Comparison of ENCODE assay signal across 1 cellular context in the genomic region with DNA sequence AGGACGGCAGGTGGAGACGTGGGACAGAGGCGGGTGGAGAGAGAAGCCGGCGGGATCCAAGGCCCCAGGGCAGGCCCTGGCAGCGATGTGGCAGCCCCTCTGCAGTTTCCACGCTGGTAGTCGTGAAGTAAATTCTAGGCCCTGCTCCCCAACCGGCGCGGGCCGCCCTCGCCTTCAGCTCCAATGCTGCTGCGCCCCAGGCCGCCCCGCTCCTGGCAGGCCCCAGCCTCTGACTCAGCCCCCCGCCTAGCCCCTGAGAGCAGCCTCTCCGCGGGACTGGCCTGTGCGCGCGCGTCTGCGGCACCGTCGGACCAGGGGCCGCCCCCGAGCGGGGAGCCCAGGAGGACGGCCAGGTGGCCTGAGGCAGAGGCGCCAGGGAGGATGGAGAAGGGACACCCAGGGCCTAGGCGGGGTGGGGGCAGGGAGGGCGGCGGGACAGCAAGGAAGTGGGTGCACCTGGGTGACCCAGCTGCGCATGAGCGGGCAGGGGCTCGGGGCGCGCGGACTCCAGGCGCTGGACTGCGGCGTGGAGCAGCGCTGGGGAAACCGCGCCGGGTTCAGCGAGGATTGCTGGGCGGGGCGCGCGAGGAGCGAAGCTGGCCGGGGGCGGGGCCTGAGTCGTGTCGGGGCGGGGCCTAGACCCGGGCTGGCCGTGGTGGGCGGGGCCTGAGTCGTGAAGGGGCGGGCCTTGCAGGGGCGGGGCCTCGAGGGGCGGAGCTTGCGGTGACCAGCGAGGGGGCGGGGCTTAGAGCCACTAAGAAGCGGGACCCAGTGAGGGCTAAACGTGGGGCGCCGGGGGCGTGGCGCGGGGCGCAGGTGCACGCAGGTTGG.
TF ChIP-seq lines count a peak whose summit lies in the region.

No MANE protein-coding gene starts in this region.

TF ChIP-seq in HepG2, 621 proteins besides CTCF, POLR2A, EP300 and RAD21 (continues in another document):
- TF ChIP-seq, protein P1, sequence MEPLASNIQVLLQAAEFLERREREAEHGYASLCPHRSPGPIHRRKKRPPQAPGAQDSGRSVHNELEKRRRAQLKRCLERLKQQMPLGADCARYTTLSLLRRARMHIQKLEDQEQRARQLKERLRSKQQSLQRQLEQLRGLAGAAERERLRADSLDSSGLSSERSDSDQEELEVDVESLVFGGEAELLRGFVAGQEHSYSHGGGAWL (CRISPR knock-in tag; IDR thresholded peaks at IDR 0.05) = peak; percentile 29; the same call in 1 of the 2 replicates
- peak; percentile 78; the same call in 1 of the 2 replicates for TF ChIP-seq MYC (CRISPR knock-in tag; IDR thresholded peaks at IDR 0.05; ENCODE audit: borderline replicate concordance)
- TF ChIP-seq ZNF501 (CRISPR knock-in tag; IDR thresholded peaks at IDR 0.05) = peak; percentile 93
- no peak; the same call in 1 of the 2 replicates for TF ChIP-seq ZMYM4 (CRISPR knock-in tag; IDR thresholded peaks at IDR 0.05)
- TF ChIP-seq, protein P2, sequence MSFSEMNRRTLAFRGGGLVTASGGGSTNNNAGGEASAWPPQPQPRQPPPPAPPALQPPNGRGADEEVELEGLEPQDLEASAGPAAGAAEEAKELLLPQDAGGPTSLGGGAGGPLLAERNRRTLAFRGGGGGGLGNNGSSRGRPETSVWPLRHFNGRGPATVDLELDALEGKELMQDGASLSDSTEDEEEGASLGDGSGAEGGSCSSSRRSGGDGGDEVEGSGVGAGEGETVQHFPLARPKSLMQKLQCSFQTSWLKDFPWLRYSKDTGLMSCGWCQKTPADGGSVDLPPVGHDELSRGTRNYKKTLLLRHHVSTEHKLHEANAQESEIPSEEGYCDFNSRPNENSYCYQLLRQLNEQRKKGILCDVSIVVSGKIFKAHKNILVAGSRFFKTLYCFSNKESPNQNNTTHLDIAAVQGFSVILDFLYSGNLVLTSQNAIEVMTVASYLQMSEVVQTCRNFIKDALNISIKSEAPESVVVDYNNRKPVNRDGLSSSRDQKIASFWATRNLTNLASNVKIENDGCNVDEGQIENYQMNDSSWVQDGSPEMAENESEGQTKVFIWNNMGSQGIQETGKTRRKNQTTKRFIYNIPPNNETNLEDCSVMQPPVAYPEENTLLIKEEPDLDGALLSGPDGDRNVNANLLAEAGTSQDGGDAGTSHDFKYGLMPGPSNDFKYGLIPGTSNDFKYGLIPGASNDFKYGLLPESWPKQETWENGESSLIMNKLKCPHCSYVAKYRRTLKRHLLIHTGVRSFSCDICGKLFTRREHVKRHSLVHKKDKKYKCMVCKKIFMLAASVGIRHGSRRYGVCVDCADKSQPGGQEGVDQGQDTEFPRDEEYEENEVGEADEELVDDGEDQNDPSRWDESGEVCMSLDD (CRISPR knock-in tag; IDR thresholded peaks at IDR 0.05; ENCODE audit: borderline replicate concordance) = peak; percentile 47
- TF ChIP-seq SRF (IDR thresholded peaks at IDR 0.05; ENCODE audit: low read depth, low read length) = no peak
- TF ChIP-seq SNAPC2 (CRISPR knock-in tag; IDR thresholded peaks at IDR 0.05) = no peak
- peak; percentile 55; the same call in 1 of the 2 replicates for TF ChIP-seq PHF21A (CRISPR knock-in tag; IDR thresholded peaks at IDR 0.05)
- TF ChIP-seq, protein P3, sequence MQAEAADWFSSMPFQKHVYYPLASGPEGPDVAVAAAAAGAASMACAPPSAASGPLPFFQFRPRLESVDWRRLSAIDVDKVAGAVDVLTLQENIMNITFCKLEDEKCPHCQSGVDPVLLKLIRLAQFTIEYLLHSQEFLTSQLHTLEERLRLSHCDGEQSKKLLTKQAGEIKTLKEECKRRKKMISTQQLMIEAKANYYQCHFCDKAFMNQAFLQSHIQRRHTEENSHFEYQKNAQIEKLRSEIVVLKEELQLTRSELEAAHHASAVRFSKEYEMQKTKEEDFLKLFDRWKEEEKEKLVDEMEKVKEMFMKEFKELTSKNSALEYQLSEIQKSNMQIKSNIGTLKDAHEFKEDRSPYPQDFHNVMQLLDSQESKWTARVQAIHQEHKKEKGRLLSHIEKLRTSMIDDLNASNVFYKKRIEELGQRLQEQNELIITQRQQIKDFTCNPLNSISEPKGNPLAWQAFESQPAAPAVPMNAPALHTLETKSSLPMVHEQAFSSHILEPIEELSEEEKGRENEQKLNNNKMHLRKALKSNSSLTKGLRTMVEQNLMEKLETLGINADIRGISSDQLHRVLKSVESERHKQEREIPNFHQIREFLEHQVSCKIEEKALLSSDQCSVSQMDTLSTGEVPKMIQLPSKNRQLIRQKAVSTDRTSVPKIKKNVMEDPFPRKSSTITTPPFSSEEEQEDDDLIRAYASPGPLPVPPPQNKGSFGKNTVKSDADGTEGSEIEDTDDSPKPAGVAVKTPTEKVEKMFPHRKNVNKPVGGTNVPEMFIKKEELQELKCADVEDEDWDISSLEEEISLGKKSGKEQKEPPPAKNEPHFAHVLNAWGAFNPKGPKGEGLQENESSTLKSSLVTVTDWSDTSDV (CRISPR knock-in tag; IDR thresholded peaks at IDR 0.05) = peak; percentile 79; the same call in 1 of the 2 replicates
- no peak; the same call in 1 of the 2 replicates for TF ChIP-seq MIXL1 (CRISPR knock-in tag; IDR thresholded peaks at IDR 0.05)
- TF ChIP-seq CCDC6 (CRISPR knock-in tag; IDR thresholded peaks at IDR 0.05) = peak; percentile 67; the same call in 1 of the 2 replicates
- no peak for TF ChIP-seq SRSF9 (IDR thresholded peaks at IDR 0.05; ENCODE audit: borderline replicate concordance, insufficient read depth, low read depth, low read length, poor library complexity, severe bottlenecking)
- TF ChIP-seq ZNF564 (CRISPR knock-in tag; IDR thresholded peaks at IDR 0.05) = peak; percentile 59; the same call in 1 of the 2 replicates
- TF ChIP-seq ZNF205 (CRISPR knock-in tag; IDR thresholded peaks at IDR 0.05) = 0 out of 2 replicates have a peak, but pooled peaks have one; percentile 33
- no peak for TF ChIP-seq ZNF773 (CRISPR knock-in tag; IDR thresholded peaks at IDR 0.05; ENCODE audit: borderline replicate concordance)
- no peak for TF ChIP-seq ZNF660 (CRISPR knock-in tag; IDR thresholded peaks at IDR 0.05; ENCODE audit: borderline replicate concordance, low read depth)
- peak; percentile 82; the same call in 1 of the 2 replicates for TF ChIP-seq SAFB2 (CRISPR knock-in tag; IDR thresholded peaks at IDR 0.05; ENCODE audit: borderline replicate concordance, low read depth)
- TF ChIP-seq, protein P4, sequence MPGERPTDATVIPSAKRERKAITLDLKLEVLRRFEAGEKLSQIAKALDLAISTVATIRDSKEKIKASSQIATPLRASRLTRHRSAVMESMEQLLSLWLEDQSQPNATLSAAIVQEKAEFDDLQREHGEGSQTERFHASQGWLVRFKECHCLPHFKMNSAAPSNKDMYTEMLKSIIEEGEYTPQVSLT (CRISPR knock-in tag; IDR thresholded peaks at IDR 0.05; ENCODE audit: borderline replicate concordance, low read depth) = no peak
- peak; percentile 36; the same call in 1 of the 2 replicates for TF ChIP-seq HDAC2 (CRISPR knock-in tag; IDR thresholded peaks at IDR 0.05)
- peak; percentile 78; the same call in 1 of the 2 replicates for TF ChIP-seq IRX3 (CRISPR knock-in tag; IDR thresholded peaks at IDR 0.05; ENCODE audit: borderline replicate concordance, low read depth)
- TF ChIP-seq ZNF160 (CRISPR knock-in tag; IDR thresholded peaks at IDR 0.05) = 0 out of 2 replicates have a peak, but pooled peaks have one; percentile 87
- TF ChIP-seq, protein P5, sequence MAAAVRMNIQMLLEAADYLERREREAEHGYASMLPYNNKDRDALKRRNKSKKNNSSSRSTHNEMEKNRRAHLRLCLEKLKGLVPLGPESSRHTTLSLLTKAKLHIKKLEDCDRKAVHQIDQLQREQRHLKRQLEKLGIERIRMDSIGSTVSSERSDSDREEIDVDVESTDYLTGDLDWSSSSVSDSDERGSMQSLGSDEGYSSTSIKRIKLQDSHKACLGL (CRISPR knock-in tag; IDR thresholded peaks at IDR 0.05) = peak; percentile 79
- TF ChIP-seq, protein P6, sequence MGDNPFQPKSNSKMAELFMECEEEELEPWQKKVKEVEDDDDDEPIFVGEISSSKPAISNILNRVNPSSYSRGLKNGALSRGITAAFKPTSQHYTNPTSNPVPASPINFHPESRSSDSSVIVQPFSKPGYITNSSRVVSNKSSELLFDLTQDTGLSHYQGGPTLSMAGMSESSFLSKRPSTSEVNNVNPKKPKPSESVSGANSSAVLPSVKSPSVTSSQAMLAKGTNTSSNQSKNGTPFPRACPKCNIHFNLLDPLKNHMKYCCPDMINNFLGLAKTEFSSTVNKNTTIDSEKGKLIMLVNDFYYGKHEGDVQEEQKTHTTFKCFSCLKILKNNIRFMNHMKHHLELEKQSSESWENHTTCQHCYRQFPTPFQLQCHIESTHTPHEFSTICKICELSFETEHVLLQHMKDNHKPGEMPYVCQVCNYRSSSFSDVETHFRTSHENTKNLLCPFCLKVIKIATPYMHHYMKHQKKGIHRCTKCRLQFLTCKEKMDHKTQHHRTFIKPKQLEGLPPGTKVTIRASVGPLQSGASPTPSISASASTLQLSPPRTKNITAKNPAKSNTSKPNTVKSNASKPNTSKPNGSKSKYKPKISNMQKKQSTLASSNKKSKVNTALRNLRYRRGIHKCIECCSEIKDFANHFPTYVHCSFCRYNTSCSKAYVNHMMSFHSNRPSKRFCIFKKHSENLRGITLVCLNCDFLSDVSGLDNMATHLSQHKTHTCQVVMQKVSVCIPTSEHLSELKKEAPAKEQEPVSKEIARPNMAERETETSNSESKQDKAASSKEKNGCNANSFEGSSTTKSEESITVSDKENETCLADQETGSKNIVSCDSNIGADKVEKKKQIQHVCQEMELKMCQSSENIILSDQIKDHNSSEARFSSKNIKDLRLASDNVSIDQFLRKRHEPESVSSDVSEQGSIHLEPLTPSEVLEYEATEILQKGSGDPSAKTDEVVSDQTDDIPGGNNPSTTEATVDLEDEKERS (CRISPR knock-in tag; IDR thresholded peaks at IDR 0.05) = no peak
- TF ChIP-seq, protein P7, sequence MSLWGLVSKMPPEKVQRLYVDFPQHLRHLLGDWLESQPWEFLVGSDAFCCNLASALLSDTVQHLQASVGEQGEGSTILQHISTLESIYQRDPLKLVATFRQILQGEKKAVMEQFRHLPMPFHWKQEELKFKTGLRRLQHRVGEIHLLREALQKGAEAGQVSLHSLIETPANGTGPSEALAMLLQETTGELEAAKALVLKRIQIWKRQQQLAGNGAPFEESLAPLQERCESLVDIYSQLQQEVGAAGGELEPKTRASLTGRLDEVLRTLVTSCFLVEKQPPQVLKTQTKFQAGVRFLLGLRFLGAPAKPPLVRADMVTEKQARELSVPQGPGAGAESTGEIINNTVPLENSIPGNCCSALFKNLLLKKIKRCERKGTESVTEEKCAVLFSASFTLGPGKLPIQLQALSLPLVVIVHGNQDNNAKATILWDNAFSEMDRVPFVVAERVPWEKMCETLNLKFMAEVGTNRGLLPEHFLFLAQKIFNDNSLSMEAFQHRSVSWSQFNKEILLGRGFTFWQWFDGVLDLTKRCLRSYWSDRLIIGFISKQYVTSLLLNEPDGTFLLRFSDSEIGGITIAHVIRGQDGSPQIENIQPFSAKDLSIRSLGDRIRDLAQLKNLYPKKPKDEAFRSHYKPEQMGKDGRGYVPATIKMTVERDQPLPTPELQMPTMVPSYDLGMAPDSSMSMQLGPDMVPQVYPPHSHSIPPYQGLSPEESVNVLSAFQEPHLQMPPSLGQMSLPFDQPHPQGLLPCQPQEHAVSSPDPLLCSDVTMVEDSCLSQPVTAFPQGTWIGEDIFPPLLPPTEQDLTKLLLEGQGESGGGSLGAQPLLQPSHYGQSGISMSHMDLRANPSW (CRISPR knock-in tag; IDR thresholded peaks at IDR 0.05; ENCODE audit: borderline replicate concordance) = no peak
- TF ChIP-seq ZNF747 (CRISPR knock-in tag; IDR thresholded peaks at IDR 0.05; ENCODE audit: borderline replicate concordance) = peak; percentile 65; the same call in 1 of the 2 replicates
- TF ChIP-seq SUZ12 (IDR thresholded peaks at IDR 0.05; ENCODE audit: low read depth, low read length) = no peak
- TF ChIP-seq NFKB2 (CRISPR knock-in tag; IDR thresholded peaks at IDR 0.05; ENCODE audit: borderline replicate concordance) = peak; percentile 75; the same call in 1 of the 2 replicates
- peak; percentile 71; the same call in 1 of the 2 replicates for TF ChIP-seq CHCHD3 (CRISPR knock-in tag; IDR thresholded peaks at IDR 0.05)
- peak; percentile 79 for TF ChIP-seq ZNF670 (CRISPR knock-in tag; IDR thresholded peaks at IDR 0.05; ENCODE audit: borderline replicate concordance)
- TF ChIP-seq, protein P8, sequence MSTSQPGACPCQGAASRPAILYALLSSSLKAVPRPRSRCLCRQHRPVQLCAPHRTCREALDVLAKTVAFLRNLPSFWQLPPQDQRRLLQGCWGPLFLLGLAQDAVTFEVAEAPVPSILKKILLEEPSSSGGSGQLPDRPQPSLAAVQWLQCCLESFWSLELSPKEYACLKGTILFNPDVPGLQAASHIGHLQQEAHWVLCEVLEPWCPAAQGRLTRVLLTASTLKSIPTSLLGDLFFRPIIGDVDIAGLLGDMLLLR (CRISPR knock-in tag; IDR thresholded peaks at IDR 0.05) = 0 out of 2 replicates have a peak, but pooled peaks have one; percentile 18
- 0 out of 2 replicates have a peak, but pooled peaks have one; percentile 24 for TF ChIP-seq ZNF121 (CRISPR knock-in tag; IDR thresholded peaks at IDR 0.05)
- no peak for TF ChIP-seq FOXK1 (CRISPR knock-in tag; IDR thresholded peaks at IDR 0.05; ENCODE audit: borderline replicate concordance, low read depth)
- TF ChIP-seq, protein P9, sequence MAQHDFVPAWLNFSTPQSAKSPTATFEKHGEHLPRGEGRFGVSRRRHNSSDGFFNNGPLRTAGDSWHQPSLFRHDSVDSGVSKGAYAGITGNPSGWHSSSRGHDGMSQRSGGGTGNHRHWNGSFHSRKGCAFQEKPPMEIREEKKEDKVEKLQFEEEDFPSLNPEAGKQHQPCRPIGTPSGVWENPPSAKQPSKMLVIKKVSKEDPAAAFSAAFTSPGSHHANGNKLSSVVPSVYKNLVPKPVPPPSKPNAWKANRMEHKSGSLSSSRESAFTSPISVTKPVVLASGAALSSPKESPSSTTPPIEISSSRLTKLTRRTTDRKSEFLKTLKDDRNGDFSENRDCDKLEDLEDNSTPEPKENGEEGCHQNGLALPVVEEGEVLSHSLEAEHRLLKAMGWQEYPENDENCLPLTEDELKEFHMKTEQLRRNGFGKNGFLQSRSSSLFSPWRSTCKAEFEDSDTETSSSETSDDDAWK (CRISPR knock-in tag; IDR thresholded peaks at IDR 0.05) = no peak
- TF ChIP-seq THAP11 (CRISPR knock-in tag; IDR thresholded peaks at IDR 0.05) = peak; percentile 63; the same call in 1 of the 2 replicates
- no peak for TF ChIP-seq MATR3 (CRISPR knock-in tag; IDR thresholded peaks at IDR 0.05)
- TF ChIP-seq, protein P10, sequence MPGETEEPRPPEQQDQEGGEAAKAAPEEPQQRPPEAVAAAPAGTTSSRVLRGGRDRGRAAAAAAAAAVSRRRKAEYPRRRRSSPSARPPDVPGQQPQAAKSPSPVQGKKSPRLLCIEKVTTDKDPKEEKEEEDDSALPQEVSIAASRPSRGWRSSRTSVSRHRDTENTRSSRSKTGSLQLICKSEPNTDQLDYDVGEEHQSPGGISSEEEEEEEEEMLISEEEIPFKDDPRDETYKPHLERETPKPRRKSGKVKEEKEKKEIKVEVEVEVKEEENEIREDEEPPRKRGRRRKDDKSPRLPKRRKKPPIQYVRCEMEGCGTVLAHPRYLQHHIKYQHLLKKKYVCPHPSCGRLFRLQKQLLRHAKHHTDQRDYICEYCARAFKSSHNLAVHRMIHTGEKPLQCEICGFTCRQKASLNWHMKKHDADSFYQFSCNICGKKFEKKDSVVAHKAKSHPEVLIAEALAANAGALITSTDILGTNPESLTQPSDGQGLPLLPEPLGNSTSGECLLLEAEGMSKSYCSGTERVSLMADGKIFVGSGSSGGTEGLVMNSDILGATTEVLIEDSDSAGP (CRISPR knock-in tag; IDR thresholded peaks at IDR 0.05; ENCODE audit: borderline replicate concordance) = peak; percentile 94
- no peak for TF ChIP-seq TAF15 (IDR thresholded peaks at IDR 0.05; ENCODE audit: low read depth, low read length, poor library complexity, severe bottlenecking)
- TF ChIP-seq ZNF780A (CRISPR knock-in tag; IDR thresholded peaks at IDR 0.05) = no peak; the same call in 1 of the 2 replicates
